In genomic region chr21:42654913-42655796, GRCh38 we compare ENCODE assay signal across 9 cellular contexts. TPM values are rescaled to one million over a fixed set of nuclear protein-coding genes. Genes with fewer than 3 reads are reported as not detected.
DNase-seq lines count a peak whose midpoint lies in the region; ATAC-seq lines count a peak whose summit lies in the region.
"Had no signal": no experiment of that assay in that cellular context is flagged by ENCODE, and none has a peak within 500 bp of the region (broad histone marks: within the 10 kb centered on the region; RNA-seq: fewer than 3 reads in every experiment).

No MANE protein-coding gene starts in this region.

- no peak for DNase-seq in activated CD4-positive, alpha-beta memory T cell treated with anti-CD3 and anti-CD28 coated beads for 36 hours
- peak; percentile 22 for DNase-seq in stimulated activated naive CD8-positive, alpha-beta T cell treated with anti-CD3 and anti-CD28 coated beads, Interleukin-15, Interleukin-2, amounts not matched to agents 100 U/mL and 50 U/mL, for 24 hours
- DNase-seq in HuH-7.5 (ENCODE audit: low spot score) = no peak
- no peak for DNase-seq in germinal center (ENCODE audit: low spot score)
- DNase-seq in T-helper 9 cell = no peak
- DNase-seq: NK-92 treated with Interleukin-12 subunit alpha and Interleukin-12 subunit beta, amount 100 ng/mL, for 24 hours; stimulated activated CD4-positive, alpha-beta T cell treated with anti-CD3 and anti-CD28 coated beads, Interleukin-4, amount 100 ng/mL, for 4 hours had no signal

- H3K9me3 Mint-ChIP-seq in activated CD4-positive, alpha-beta memory T cell treated with anti-CD3 and anti-CD28 coated beads for 36 hours = no peaks in the 10 kb centered on the region

- H3K27ac ChIP-seq in HUES48 (ENCODE audit: low read depth, low read length) = no peak overlapping the region

- H3K4me3 ChIP-seq in HUES48 (ENCODE audit: low read depth, low read length) (peak overlapping the region; percentile 84), iPS-18c (ENCODE audit: insufficient read depth, low read depth, low read length) (peak overlapping the region; percentile 76)

- intact Hi-C loops in activated CD4-positive, alpha-beta memory T cell treated with anti-CD3 and anti-CD28 coated beads for 36 hours (cut with micrococcal nuclease) = loop anchor here (5.0 kb wide), 3 partner anchors 38 to 162 kb away; no protein-coding TSS in a partner anchor

- CTCF ChIA-PET in activated CD4-positive, alpha-beta memory T cell treated with anti-CD3 and anti-CD28 coated beads for 36 hours (lab: Charles Lee) = interaction anchor here (0.9 to 1.2 kb wide), 2 partner anchors 62 to 164 kb away, joined by 3 to 5 read pairs; no protein-coding TSS in a partner anchor

- peak overlapping the region; percentile 19 for H3K27ac Mint-ChIP-seq in activated CD4-positive, alpha-beta memory T cell treated with anti-CD3 and anti-CD28 coated beads for 36 hours

- no peak overlapping the region for H3K9ac ChIP-seq in HUES48 (ENCODE audit: low read depth, low read length)

- H3K4me1 Mint-ChIP-seq in activated CD4-positive, alpha-beta memory T cell treated with anti-CD3 and anti-CD28 coated beads for 36 hours (ENCODE audit: low read depth) = peaks cover 11% of the 10 kb centered on the region

- H3K27me3 Mint-ChIP-seq in activated CD4-positive, alpha-beta memory T cell treated with anti-CD3 and anti-CD28 coated beads for 36 hours = peaks cover 14% of the 10 kb centered on the region

- no peaks in the 10 kb centered on the region for H3K27me3 ChIP-seq in HUES48 (ENCODE audit: control insufficient read depth, insufficient read depth, low read length)

- no peaks in the 10 kb centered on the region for H3K36me3 ChIP-seq in HUES48 (ENCODE audit: control insufficient read depth, insufficient read depth, low read length)

- H3K36me3 Mint-ChIP-seq in activated CD4-positive, alpha-beta memory T cell treated with anti-CD3 and anti-CD28 coated beads for 36 hours = no peaks in the 10 kb centered on the region

- POLR2A ChIA-PET in activated CD4-positive, alpha-beta memory T cell treated with anti-CD3 and anti-CD28 coated beads for 36 hours (lab: Charles Lee) = interaction anchor here (0.6 kb wide), 1 partner anchor 197 kb away, joined by 4 read pairs; no protein-coding TSS in a partner anchor

- peaks cover 33% of the 10 kb centered on the region for H3K4me1 ChIP-seq in HUES48 (ENCODE audit: control insufficient read depth, insufficient read depth, low read length)

- peak overlapping the region; percentile 53 for H3K4me3 Mint-ChIP-seq in activated CD4-positive, alpha-beta memory T cell treated with anti-CD3 and anti-CD28 coated beads for 36 hours

- H3K9me3 ChIP-seq in HUES48 (ENCODE audit: control insufficient read depth, insufficient read depth, low read length) (no peaks in the 10 kb centered on the region), iPS-18c (ENCODE audit: control insufficient read depth, insufficient read depth, low read length) (peaks cover 2% of the 10 kb centered on the region)

- ATAC-seq in stimulated activated naive CD8-positive, alpha-beta T cell treated with anti-CD3 and anti-CD28 coated beads, Interleukin-15, Interleukin-2, amounts not matched to agents 100 U/mL and 50 U/mL, for 24 hours = no peak

RNA-seq across cellular contexts. Expression of gene PDE9A, which starts 1.7 kb away (rescaled TPM):
- 1 to 10 TPM; 7.5 to 8.6 TPM for total RNA-seq in activated CD4-positive, alpha-beta memory T cell treated with anti-CD3 and anti-CD28 coated beads for 36 hours
